Comparison of ENCODE assay signal across 8 cellular contexts in genomic region chrX:134171661-134172587, GRCh38.
DNase-seq lines count a peak whose midpoint lies in the region; ATAC-seq and TF ChIP-seq lines count a peak whose summit lies in the region.

No MANE protein-coding gene starts in this region.

- peaks cover 23% of the 10 kb centered on the region for H3K4me1 Mint-ChIP-seq in T-helper 1 cell treated with Interleukin-12 subunit alpha and Interleukin-12 subunit beta and Interleukin-4 antibody, amounts not matched to agents 30 μg/mL and 1 μg/mL, for 36 hours (ENCODE audit: low read depth)

- peaks cover 5% of the 10 kb centered on the region for H3K27me3 Mint-ChIP-seq in T-helper 1 cell treated with Interleukin-12 subunit alpha and Interleukin-12 subunit beta and Interleukin-4 antibody, amounts not matched to agents 30 μg/mL and 1 μg/mL, for 36 hours (ENCODE audit: low read depth)

- H3K36me3 Mint-ChIP-seq in T-helper 1 cell treated with Interleukin-12 subunit alpha and Interleukin-12 subunit beta and Interleukin-4 antibody, amounts not matched to agents 30 μg/mL and 1 μg/mL, for 36 hours (ENCODE audit: low read depth) = peaks cover 12% of the 10 kb centered on the region

- peak overlapping the region; percentile 73 to 88 for H3K4me3 ChIP-seq in DND-41 (ENCODE audit: low read depth in 1 of 2, low read length in 2 of 2)
- peak overlapping the region; percentile 28 for H3K4me3 ChIP-seq in choroid plexus epithelial cell (ENCODE audit: low read depth, low read length)
- H3K4me3 ChIP-seq in lower lobe of right lung = peak overlapping the region; percentile 55

- H3K4me1 ChIP-seq in DND-41 (ENCODE audit: insufficient read depth, low read length) (peaks cover 33% of the 10 kb centered on the region), lower lobe of right lung (no peaks in the 10 kb centered on the region)

- peak overlapping the region; percentile 64 for H2AFZ ChIP-seq in DND-41 (ENCODE audit: low read depth, low read length)

- no peaks in the 10 kb centered on the region for H3K9me3 ChIP-seq in DND-41 (ENCODE audit: insufficient read depth, low read length, severe bottlenecking)
- H3K9me3 ChIP-seq in lower lobe of right lung = no peaks in the 10 kb centered on the region

- H3K36me3 ChIP-seq in DND-41 (ENCODE audit: insufficient read depth, low read length) = peaks cover 45% of the 10 kb centered on the region
- no peaks in the 10 kb centered on the region for H3K36me3 ChIP-seq in lower lobe of right lung

- peak overlapping the region; percentile 99 for H3K27ac ChIP-seq in DND-41 (ENCODE audit: low read length)
- no peak overlapping the region for H3K27ac ChIP-seq in lower lobe of right lung

- peak overlapping the region; percentile 99 for H3K9ac ChIP-seq in DND-41 (ENCODE audit: low read depth, low read length)

- ATAC-seq in DND-41 (ENCODE audit: insufficient read depth, low read depth) = peak; percentile 67
- peak; percentile 36 for ATAC-seq in HG02763 (IDR thresholded peaks at IDR 0.05; ENCODE audit: unreplicated experiment)
- peak; percentile 57 to 59 for ATAC-seq in lower lobe of right lung

- H3K27me3 ChIP-seq in DND-41 (ENCODE audit: insufficient read depth, low read length, poor library complexity) (no peaks in the 10 kb centered on the region), lower lobe of right lung (ENCODE audit: low read depth) (no peaks in the 10 kb centered on the region)

- intact Hi-C loops in lower lobe of right lung (cut with DNase I) = no loop called here

- H3K4me3 Mint-ChIP-seq in T-helper 1 cell treated with Interleukin-12 subunit alpha and Interleukin-12 subunit beta and Interleukin-4 antibody, amounts not matched to agents 30 μg/mL and 1 μg/mL, for 36 hours = peak overlapping the region; percentile 98

- H3K79me2 ChIP-seq in DND-41 (ENCODE audit: insufficient read depth, low read length) = peaks cover 46% of the 10 kb centered on the region

- no peak for TF ChIP-seq CTCF in DND-41 (IDR thresholded peaks at IDR 0.05; ENCODE audit: borderline replicate concordance, extremely low read depth, low read length, poor library complexity, severe bottlenecking)
- no peak for TF ChIP-seq CTCF in choroid plexus epithelial cell (conservative IDR thresholded peaks at IDR 0.05; ENCODE audit: low read depth, low read length)
- no peak for TF ChIP-seq CTCF in lower lobe of right lung (IDR thresholded peaks at IDR 0.05)

- H4K20me1 ChIP-seq in DND-41 (ENCODE audit: insufficient read depth, low read length) = peaks cover 8% of the 10 kb centered on the region

- peak; percentile 85 for DNase-seq in DND-41
- DNase-seq in choroid plexus epithelial cell (ENCODE audit: low read depth) = peak; percentile 12
- DNase-seq in lower lobe of right lung = no peak
- peak; percentile 56 for DNase-seq in stimulated activated CD8-positive, alpha-beta memory T cell treated with anti-CD3 and anti-CD28 coated beads, Interleukin-4, amount 100 ng/mL, for 48 hours
- no peak for DNase-seq in AG08395 (ENCODE audit: low spot score)
- DNase-seq in SK-N-DZ (ENCODE audit: low spot score) = no peak

- no peaks in the 10 kb centered on the region for H3K9me3 Mint-ChIP-seq in T-helper 1 cell treated with Interleukin-12 subunit alpha and Interleukin-12 subunit beta and Interleukin-4 antibody, amounts not matched to agents 30 μg/mL and 1 μg/mL, for 36 hours

- H3K27ac Mint-ChIP-seq in T-helper 1 cell treated with Interleukin-12 subunit alpha and Interleukin-12 subunit beta and Interleukin-4 antibody, amounts not matched to agents 30 μg/mL and 1 μg/mL, for 36 hours = peak overlapping the region; percentile 95

- H3K4me2 ChIP-seq in DND-41 (ENCODE audit: insufficient read depth, low read length) = peak overlapping the region; percentile 70

Comparison
In these comparisons a context has a peak if more than half of its experiments do, and no peak if none do; other contexts are left out.
1. DNase-seq: peak in DND-41 (single experiment), choroid plexus epithelial cell (single experiment) and stimulated activated CD8-positive, alpha-beta memory T cell treated with anti-CD3 and anti-CD28 coated beads, Interleukin-4, amount 100 ng/mL, for 48 hours (single experiment); none in lower lobe of right lung (single experiment), AG08395 (single experiment) and SK-N-DZ (single experiment).
2. H3K4me3 ChIP-seq: peak in every context shown above with its lines; median percentile 80 in DND-41; 55 in lower lobe of right lung; 28 in choroid plexus epithelial cell.
3. Peak in every context shown above with its lines, with median percentiles within 50 percentile points of each other: ATAC-seq.